Comparison of ENCODE assay signal across 1 cellular context in the genomic region with DNA sequence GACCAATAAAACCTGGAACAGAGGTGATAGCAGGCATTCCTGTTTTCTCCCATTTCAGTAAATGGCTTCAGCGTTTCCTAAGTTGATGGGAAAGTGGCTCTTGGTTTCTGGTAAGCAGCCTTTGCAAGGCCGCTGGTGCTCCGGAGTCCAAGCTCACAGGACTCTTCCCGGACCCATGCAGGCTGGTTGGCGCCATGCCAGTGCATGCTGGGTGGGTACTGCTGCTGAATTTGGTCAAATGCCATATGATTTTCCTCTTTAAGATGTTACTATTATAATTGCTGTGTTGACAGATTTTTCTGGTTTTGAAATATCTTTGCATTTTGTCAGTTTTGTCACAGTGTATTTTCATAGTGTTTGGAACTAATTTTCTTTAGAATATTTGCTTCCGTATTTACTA.
TF ChIP-seq lines count a peak whose summit lies in the region.

No MANE protein-coding gene starts in this region.

TF ChIP-seq in Ishikawa, 13 proteins besides CTCF, POLR2A, EP300 and RAD21 (continued from another document):
- TF ChIP-seq, protein P1, sequence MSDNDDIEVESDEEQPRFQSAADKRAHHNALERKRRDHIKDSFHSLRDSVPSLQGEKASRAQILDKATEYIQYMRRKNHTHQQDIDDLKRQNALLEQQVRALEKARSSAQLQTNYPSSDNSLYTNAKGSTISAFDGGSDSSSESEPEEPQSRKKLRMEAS (IDR thresholded peaks at IDR 0.05): no peak
TF ChIP-seq in Ishikawa: peak in this region for 1.
